In genomic region chr10:29998142-29998808, GRCh38 we compare ENCODE assay signal across 1 cellular context.
TF ChIP-seq lines count a peak whose summit lies in the region.

No MANE protein-coding gene starts in this region.

TF ChIP-seq in HepG2, 621 proteins besides CTCF, POLR2A, EP300 and RAD21 (continued from another document and continues in another):
- TF ChIP-seq IRF9 (CRISPR knock-in tag; IDR thresholded peaks at IDR 0.05; ENCODE audit: borderline replicate concordance): no peak
- TF ChIP-seq KLF16 (CRISPR knock-in tag; IDR thresholded peaks at IDR 0.05): no peak
- no peak for TF ChIP-seq EEA1 (CRISPR knock-in tag; IDR thresholded peaks at IDR 0.05; ENCODE audit: borderline replicate concordance)
- no peak for TF ChIP-seq MLXIP (CRISPR knock-in tag; IDR thresholded peaks at IDR 0.05; ENCODE audit: borderline replicate concordance)
- no peak for TF ChIP-seq RFX3 (CRISPR knock-in tag; IDR thresholded peaks at IDR 0.05)
- no peak for TF ChIP-seq ZSCAN5A (CRISPR knock-in tag; IDR thresholded peaks at IDR 0.05; ENCODE audit: borderline replicate concordance)
- no peak for TF ChIP-seq THRA (CRISPR knock-in tag; IDR thresholded peaks at IDR 0.05; ENCODE audit: borderline replicate concordance)
- TF ChIP-seq ZBTB43 (CRISPR knock-in tag; conservative IDR thresholded peaks at IDR 0.05): no peak
- no peak for TF ChIP-seq THAP7 (CRISPR knock-in tag; IDR thresholded peaks at IDR 0.05)
- no peak for TF ChIP-seq ATF7 (IDR thresholded peaks at IDR 0.05)
- no peak for TF ChIP-seq ATF7 (CRISPR knock-in tag; IDR thresholded peaks at IDR 0.05)
- no peak for TF ChIP-seq AFF4 (CRISPR knock-in tag; IDR thresholded peaks at IDR 0.05)
- TF ChIP-seq FOSL2 (CRISPR knock-in tag; IDR thresholded peaks at IDR 0.05): peak; percentile 13; the same call in 1 of the 2 replicates
- TF ChIP-seq ZNF354B (CRISPR knock-in tag; IDR thresholded peaks at IDR 0.05): no peak
- TF ChIP-seq IKZF4 (CRISPR knock-in tag; IDR thresholded peaks at IDR 0.05; ENCODE audit: borderline replicate concordance, low read depth, not compliant biosample characterization): no peak
- TF ChIP-seq ZNF761 (CRISPR knock-in tag; conservative IDR thresholded peaks at IDR 0.05): no peak
- TF ChIP-seq MIER3 (CRISPR knock-in tag; IDR thresholded peaks at IDR 0.05; ENCODE audit: borderline replicate concordance): 0 out of 2 replicates have a peak, but pooled peaks have one; percentile 44
- TF ChIP-seq FOXA1 (IDR thresholded peaks at IDR 0.05): no peak
- peak; percentile 58 for TF ChIP-seq FOXA1 (CRISPR knock-in tag; IDR thresholded peaks at IDR 0.05)
- no peak for TF ChIP-seq ZNF441 (CRISPR knock-in tag; IDR thresholded peaks at IDR 0.05; ENCODE audit: borderline replicate concordance)
- TF ChIP-seq TEAD3 (CRISPR knock-in tag; optimal IDR thresholded peaks at IDR 0.05; ENCODE audit: borderline replicate concordance): no peak
- no peak for TF ChIP-seq ZNF337 (CRISPR knock-in tag; IDR thresholded peaks at IDR 0.05; ENCODE audit: borderline replicate concordance, low read depth)
- no peak for TF ChIP-seq ISX (CRISPR knock-in tag; conservative IDR thresholded peaks at IDR 0.05)
- no peak for TF ChIP-seq KDM2A (CRISPR knock-in tag; IDR thresholded peaks at IDR 0.05; ENCODE audit: borderline replicate concordance, low read depth)
- no peak for TF ChIP-seq PHF8 (CRISPR knock-in tag; IDR thresholded peaks at IDR 0.05)
- TF ChIP-seq TARDBP (CRISPR knock-in tag; IDR thresholded peaks at IDR 0.05): peak; percentile 55; the same call in 1 of the 2 replicates
- TF ChIP-seq ZFYVE20 (CRISPR knock-in tag; IDR thresholded peaks at IDR 0.05; ENCODE audit: borderline replicate concordance, low read depth): no peak
- TF ChIP-seq ZNF772 (CRISPR knock-in tag; IDR thresholded peaks at IDR 0.05): no peak
- no peak for TF ChIP-seq ZSCAN22 (CRISPR knock-in tag; IDR thresholded peaks at IDR 0.05)
- TF ChIP-seq ZNF333 (CRISPR knock-in tag; IDR thresholded peaks at IDR 0.05; ENCODE audit: borderline replicate concordance): no peak
- TF ChIP-seq RORA (CRISPR knock-in tag; IDR thresholded peaks at IDR 0.05): no peak
- no peak for TF ChIP-seq SRF (IDR thresholded peaks at IDR 0.05; ENCODE audit: low read depth, low read length)
- no peak for TF ChIP-seq KDM3A (CRISPR knock-in tag; IDR thresholded peaks at IDR 0.05; ENCODE audit: low read depth)
- 0 out of 2 replicates have a peak, but pooled peaks have one; percentile 35 for TF ChIP-seq HDAC2 (CRISPR knock-in tag; IDR thresholded peaks at IDR 0.05)
- no peak for TF ChIP-seq ZNF816 (CRISPR knock-in tag; IDR thresholded peaks at IDR 0.05; ENCODE audit: borderline replicate concordance)
- TF ChIP-seq ONECUT2 (CRISPR knock-in tag; IDR thresholded peaks at IDR 0.05): no peak
- no peak; the same call in 1 of the 2 replicates for TF ChIP-seq SNAPC5 (CRISPR knock-in tag; IDR thresholded peaks at IDR 0.05; ENCODE audit: borderline replicate concordance)
- TF ChIP-seq ZNF280D (CRISPR knock-in tag; IDR thresholded peaks at IDR 0.05): no peak
- no peak for TF ChIP-seq ZNF512B (CRISPR knock-in tag; IDR thresholded peaks at IDR 0.05; ENCODE audit: borderline replicate concordance)
- peak; percentile 46; the same call in 1 of the 2 replicates for TF ChIP-seq ZNF556 (CRISPR knock-in tag; IDR thresholded peaks at IDR 0.05; ENCODE audit: borderline replicate concordance)
- no peak for TF ChIP-seq ZNF207 (IDR thresholded peaks at IDR 0.05; ENCODE audit: borderline replicate concordance)
- TF ChIP-seq TBX2 (CRISPR knock-in tag; IDR thresholded peaks at IDR 0.05; ENCODE audit: borderline replicate concordance): 0 out of 2 replicates have a peak, but pooled peaks have one; percentile 18
- TF ChIP-seq TEF (CRISPR knock-in tag; IDR thresholded peaks at IDR 0.05): no peak
- TF ChIP-seq ISL2 (CRISPR knock-in tag; IDR thresholded peaks at IDR 0.05): no peak
- TF ChIP-seq FOSL1 (CRISPR knock-in tag; IDR thresholded peaks at IDR 0.05; ENCODE audit: borderline replicate concordance): no peak
